ENCODE assay signal across 24 cellular contexts in genomic region chr4:6357476-6357875, GRCh38.
DNase-seq lines count a peak whose midpoint lies in the region; ATAC-seq, FAIRE-seq and TF ChIP-seq lines count a peak whose summit lies in the region.
"Had no signal": no experiment of that assay in that cellular context is flagged by ENCODE, and none has a peak within 500 bp of the region (broad histone marks: within the 10 kb centered on the region; RNA-seq: fewer than 3 reads in every experiment).

No MANE protein-coding gene starts in this region.

- H3K27me3 ChIP-seq in WERI-Rb-1 (ENCODE audit: insufficient read depth, low read depth, severe bottlenecking), result no peaks in the 10 kb centered on the region
- 0 out of 7 replicates have a peak, but pooled peaks cover 0 to 2% (median 0%) of the 10 kb centered on the region in 4 experiments for H3K27me3 ChIP-seq in H1 (replicated peaks in 1 of 4; ENCODE audit: control insufficient read depth in 3 of 4, extremely low read depth in 1 of 4, insufficient read depth in 3 of 4, low read length in 3 of 4)
- H3K27me3 ChIP-seq in neuronal stem cell (ENCODE audit: control insufficient read depth in 3 of 3, insufficient read depth in 3 of 3, low read depth in 1 of 3, low read length in 3 of 3), result peaks cover 0 to 5% (median 0%) of the 10 kb centered on the region in 3 experiments
- no peaks in the 10 kb centered on the region for H3K27me3 ChIP-seq in brain microvascular endothelial cell (replicated peaks)
- H3K27me3 ChIP-seq: BLaER1 treated with 17β-estradiol and CSF1 and Interleukin-3, amounts not matched to agents 10 nM and 100 nM had no signal

- H2BK120ac ChIP-seq in H1 (replicated peaks; ENCODE audit: low read depth, low read length) (no peak overlapping the region), neuronal stem cell (ENCODE audit: low read depth, low read length) (no peak overlapping the region)

- TF ChIP-seq CTCF in WERI-Rb-1 (IDR thresholded peaks at IDR 0.05; ENCODE audit: low read depth, low read length) (peak; percentile 21; the same call in 1 of the 2 replicates), chondrocyte (IDR thresholded peaks at IDR 0.05) (no peak), H1 (IDR thresholded peaks at IDR 0.05; ENCODE audit: control extremely low read depth in 1 of 3, insufficient read depth in 1 of 3, low read depth in 1 of 3, low read length in 3 of 3) (peak in 1 of 3 experiments; percentile 34; a peak in 1 of 4 replicates), brain microvascular endothelial cell (IDR thresholded peaks at IDR 0.05; ENCODE audit: low read depth, low read length, missing control alignments) (no peak)

- H3K18ac ChIP-seq in H1 (ENCODE audit: extremely low read depth, low read length) (no peak overlapping the region), neuronal stem cell (ENCODE audit: low read length) (peak overlapping the region; percentile 56)

- H4K91ac ChIP-seq in H1 (replicated peaks; ENCODE audit: insufficient read length, low read length) (no peak overlapping the region), neuronal stem cell (ENCODE audit: low read depth, low read length, poor library complexity) (no peak overlapping the region)

- no peak overlapping the region for H3K4ac ChIP-seq in H1 (replicated peaks; ENCODE audit: insufficient read length, low read depth, low read length)
- no peak overlapping the region for H3K4ac ChIP-seq in neuronal stem cell (ENCODE audit: low read length)

- no peaks in the 10 kb centered on the region for H3K4me1 Mint-ChIP-seq in chondrocyte (ENCODE audit: low read depth)
- H3K4me1 Mint-ChIP-seq in effector memory CD8-positive, alpha-beta T cell (ENCODE audit: low read depth in 2 of 2), result no peaks in the 10 kb centered on the region
- H3K4me1 Mint-ChIP-seq: B cell had no signal

- H2BK12ac ChIP-seq in H1 (ENCODE audit: low read depth, low read length) (no peak overlapping the region), neuronal stem cell (ENCODE audit: low read length) (peak overlapping the region; percentile 41)

- no peak overlapping the region for H3K4me3 ChIP-seq in WERI-Rb-1 (ENCODE audit: low read depth, low read length)
- H3K4me3 ChIP-seq in H1 (ENCODE audit: extremely low read depth in 1 of 4, insufficient read depth in 2 of 4, low read depth in 3 of 4, low read length in 4 of 4), result no peak overlapping the region
- no peak overlapping the region for H3K4me3 ChIP-seq in neuronal stem cell (ENCODE audit: low read length in 2 of 2)
- no peak overlapping the region for H3K4me3 ChIP-seq in brain microvascular endothelial cell (ENCODE audit: low read depth, low read length)
- H3K4me3 ChIP-seq: BLaER1 treated with 17β-estradiol and CSF1 and Interleukin-3, amounts not matched to agents 10 nM and 100 nM had no signal

- H3K9me3 Mint-ChIP-seq in chondrocyte (ENCODE audit: low read depth), result no peaks in the 10 kb centered on the region
- no peaks in the 10 kb centered on the region for H3K9me3 Mint-ChIP-seq in effector memory CD8-positive, alpha-beta T cell
- H3K9me3 Mint-ChIP-seq: CD4-positive, alpha-beta T cell; CD8-positive, alpha-beta T cell had no signal

- H3K14ac ChIP-seq in H1 (ENCODE audit: insufficient read length) (no peak overlapping the region), neuronal stem cell (ENCODE audit: low read length) (peak overlapping the region; percentile 33)

- H3K36me3 ChIP-seq in WERI-Rb-1, result no peaks in the 10 kb centered on the region
- no peaks in the 10 kb centered on the region for H3K36me3 ChIP-seq in H1 (ENCODE audit: control insufficient read depth in 2 of 4, insufficient read depth in 4 of 4, low read length in 3 of 4)
- H3K36me3 ChIP-seq in neuronal stem cell (replicated peaks in 1 of 2; ENCODE audit: control insufficient read depth in 2 of 2, insufficient read depth in 2 of 2, low read length in 2 of 2), result no peaks in the 10 kb centered on the region
- H3K36me3 ChIP-seq in brain microvascular endothelial cell (replicated peaks), result no peaks in the 10 kb centered on the region
- H3K36me3 ChIP-seq: BLaER1 treated with 17β-estradiol and CSF1 and Interleukin-3, amounts not matched to agents 10 nM and 100 nM had no signal

- H2BK5ac ChIP-seq in H1 (ENCODE audit: low read depth, low read length), result no peak overlapping the region
- H2BK5ac ChIP-seq in neuronal stem cell (ENCODE audit: low read length), result peak overlapping the region; percentile 53

- CTCF ChIA-PET in H1 (lab: Charles Lee; ENCODE audit: partially characterized antibody), result interaction anchor here (0.6 to 7.3 kb wide), 8 partner anchors 16 to 534 kb away, joined by 3 to 72 read pairs (median 3); no protein-coding TSS in a partner anchor

- H3K9ac ChIP-seq in H1 (replicated peaks in 1 of 4; ENCODE audit: extremely low read depth in 1 of 4, low read depth in 3 of 4, low read length in 3 of 4) (no peak overlapping the region), neuronal stem cell (ENCODE audit: low read depth, low read length, poor library complexity) (peak overlapping the region; percentile 44)
- H3K9ac ChIP-seq: BLaER1 treated with 17β-estradiol and CSF1 and Interleukin-3, amounts not matched to agents 10 nM and 100 nM had no signal

- no peaks in the 10 kb centered on the region; the same call in 1 of the 2 replicates for H3K23me2 ChIP-seq in H1 (ENCODE audit: low read depth, low read length)

- no peak overlapping the region for H3K4me2 ChIP-seq in H1 (ENCODE audit: insufficient read depth in 1 of 2, low read depth in 2 of 2, low read length in 2 of 2)
- H3K4me2 ChIP-seq in neuronal stem cell (ENCODE audit: insufficient read depth, low read length, poor library complexity, severe bottlenecking), result no peak overlapping the region
- H3K4me2 ChIP-seq: BLaER1 treated with 17β-estradiol and CSF1 and Interleukin-3, amounts not matched to agents 10 nM and 100 nM had no signal

- no peak overlapping the region for H2BK15ac ChIP-seq in H1 (ENCODE audit: low read length)
- no peak overlapping the region for H2BK15ac ChIP-seq in neuronal stem cell (ENCODE audit: low read length)

- DNase-seq in WERI-Rb-1 (no peak), chondrocyte (ENCODE audit: low spot score) (peak; percentile 60), H1 (ENCODE audit: low read depth in 1 of 2, low spot score in 2 of 2) (no peak), neuronal stem cell (ENCODE audit: low spot score) (no peak), brain microvascular endothelial cell (no peak), SIG-M5 treated with dmso at 0.1 percent for 504 hours (lab: John Stamatoyannopoulos, UW; ENCODE audit: unreplicated experiment) (no peak)
- DNase-seq in effector memory CD8-positive, alpha-beta T cell, result no peak
- DNase-seq: 8988T; ACHN; Caco-2; Calu3; CD4-positive, alpha-beta T cell; CD8-positive, alpha-beta T cell; DMS79 treated with DMSO at 0.1 percent for 48 hours; GF-D8 had no signal

- in situ Hi-C loops in brain microvascular endothelial cell (cut with HindIII; ENCODE audit: low pct_ligation_motif_present, low sequenced_read_pairs), result no loop called here

- H2BK20ac ChIP-seq in H1 (ENCODE audit: low read length), result no peak overlapping the region

- no peak overlapping the region for H3K27ac ChIP-seq in WERI-Rb-1
- no peak overlapping the region for H3K27ac ChIP-seq in H1 (ENCODE audit: low read depth, low read length)
- no peak overlapping the region for H3K27ac ChIP-seq in neuronal stem cell (replicated peaks; ENCODE audit: low read length)
- no peak overlapping the region for H3K27ac ChIP-seq in brain microvascular endothelial cell
- H3K27ac ChIP-seq: BLaER1 treated with 17β-estradiol and CSF1 and Interleukin-3, amounts not matched to agents 10 nM and 100 nM; C4-2B had no signal

- H2AFZ ChIP-seq in H1 (ENCODE audit: low read length) (no peak overlapping the region), neuronal stem cell (ENCODE audit: low read length) (no peak overlapping the region)

- H3K79me1 ChIP-seq in H1 (ENCODE audit: low read depth, low read length), result no peaks in the 10 kb centered on the region
- no peaks in the 10 kb centered on the region for H3K79me1 ChIP-seq in neuronal stem cell (ENCODE audit: low read depth, low read length)

- 92% methylated on average over 6 of the region's 6 CpGs; no CpG with 5 or more reads in 1 of the 2 experiments for WGBS in H1 (ENCODE audit: extremely low coverage in 1 of 2, insufficient coverage in 1 of 2, insufficient read length in 1 of 2, insufficient replicate concordance in 2 of 2, low coverage in 1 of 2, low lambda C conversion rate in 2 of 2, missing lambda C conversion rate in 1 of 2), 2 experiments
- no CpG with 5 or more reads among the region's 6 CpGs for WGBS in neuronal stem cell (ENCODE audit: extremely low coverage in 2 of 2, insufficient read length in 2 of 2, insufficient replicate concordance in 1 of 2), 2 donors

- H4K20me1 ChIP-seq in H1 (replicated peaks in 1 of 2; ENCODE audit: control insufficient read depth in 1 of 2, insufficient read depth in 2 of 2, low read length in 2 of 2), result peaks cover 0 to 6% of the 10 kb centered on the region in 2 experiments

- peaks cover 43% of the 10 kb centered on the region for H3K27me3 Mint-ChIP-seq in chondrocyte (ENCODE audit: low read depth)
- peaks cover 39 to 73% of the 10 kb centered on the region in 2 donors for H3K27me3 Mint-ChIP-seq in effector memory CD8-positive, alpha-beta T cell

- H4K8ac ChIP-seq in H1 (ENCODE audit: extremely low read depth, insufficient read depth, low read length), result no peak overlapping the region
- no peak overlapping the region for H4K8ac ChIP-seq in neuronal stem cell (ENCODE audit: low read depth, low read length)

- no peak for FAIRE-seq in H1 (lab: Jason Lieb, UNC)
- FAIRE-seq: A204.1, D721Med, G401.6, GM12891, GM19239 had no signal

- POLR2A ChIA-PET in H1 (lab: Charles Lee; ENCODE audit: partially characterized antibody), result interaction anchor here (0.6 to 1.4 kb wide), 2 partner anchors 14 to 17 kb away, joined by 3 read pairs; no protein-coding TSS in a partner anchor

- H4K5ac ChIP-seq in H1 (ENCODE audit: insufficient read length, low read depth, low read length), result no peak overlapping the region

- no peaks in the 10 kb centered on the region for H3K36me3 Mint-ChIP-seq in chondrocyte (ENCODE audit: low read depth)
- H3K36me3 Mint-ChIP-seq in effector memory CD8-positive, alpha-beta T cell (ENCODE audit: insufficient read depth), result no peaks in the 10 kb centered on the region
- H3K36me3 Mint-ChIP-seq: CD8-positive, alpha-beta T cell had no signal

- TF ChIP-seq POLR2A in H1 (IDR thresholded peaks at IDR 0.05; ENCODE audit: control extremely low read depth in 1 of 2, low read depth in 2 of 2, low read length in 2 of 2), result no peak

- no peak overlapping the region for H3K56ac ChIP-seq in H1 (replicated peaks; ENCODE audit: insufficient read length, low read depth, low read length)

- H3K23ac ChIP-seq in H1 (ENCODE audit: insufficient read length) (no peak overlapping the region), neuronal stem cell (ENCODE audit: low read depth, low read length, poor library complexity) (no peak overlapping the region)

- H3K4me3 Mint-ChIP-seq in chondrocyte (ENCODE audit: unreplicated experiment), result no peak overlapping the region
- H3K4me3 Mint-ChIP-seq in effector memory CD8-positive, alpha-beta T cell, result no peak overlapping the region
- H3K4me3 Mint-ChIP-seq: B cell; CD4-positive, alpha-beta T cell; CD8-positive, alpha-beta T cell had no signal

- H3K27ac Mint-ChIP-seq in chondrocyte (ENCODE audit: unreplicated experiment), result no peak overlapping the region
- no peak overlapping the region for H3K27ac Mint-ChIP-seq in effector memory CD8-positive, alpha-beta T cell
- H3K27ac Mint-ChIP-seq: B cell; CD4-positive, alpha-beta T cell; CD8-positive, alpha-beta T cell had no signal

- ATAC-seq in GM21360 (IDR thresholded peaks at IDR 0.05; ENCODE audit: unreplicated experiment), result no peak
- no peak for ATAC-seq in effector memory CD8-positive, alpha-beta T cell (replicated peaks)
- ATAC-seq: CD8-positive, alpha-beta T cell had no signal

- 0 out of 7 replicates have a peak, but pooled peaks cover 0 to 1% (median 0%) of the 10 kb centered on the region in 4 experiments for H3K4me1 ChIP-seq in H1 (replicated peaks in 1 of 4; ENCODE audit: control insufficient read depth in 3 of 4, insufficient read depth in 4 of 4, low read length in 3 of 4)
- H3K4me1 ChIP-seq in neuronal stem cell (ENCODE audit: control insufficient read depth in 2 of 2, insufficient read depth in 1 of 2, low read depth in 1 of 2, low read length in 2 of 2), result peaks cover 0 to 4% of the 10 kb centered on the region in 2 donors
- H3K4me1 ChIP-seq: Caco-2 had no signal

- no peak for TF ChIP-seq EP300 in H1 (IDR thresholded peaks at IDR 0.05; ENCODE audit: borderline replicate concordance in 1 of 2, low read depth in 2 of 2, low read length in 2 of 2)

- H3K79me2 ChIP-seq in H1 (ENCODE audit: control insufficient read depth in 1 of 2, insufficient read depth in 2 of 2, low read length in 2 of 2), result no peaks in the 10 kb centered on the region

- TF ChIP-seq RAD21 in H1 (IDR thresholded peaks at IDR 0.05 in 1 of 2, conservative IDR thresholded peaks at IDR 0.05 in 1 of 2; ENCODE audit: low read depth in 2 of 2, low read length in 2 of 2), result peak; percentile 27 to 36; a peak in 1 of 4 replicates

- H2AK5ac ChIP-seq in H1 (ENCODE audit: low read depth, low read length) (no peak overlapping the region), neuronal stem cell (ENCODE audit: low read depth, low read length) (no peak overlapping the region)

- H3K9me3 ChIP-seq in WERI-Rb-1 (ENCODE audit: severe bottlenecking) (no peaks in the 10 kb centered on the region), H1 (ENCODE audit: insufficient read depth in 2 of 2, low read depth in 1 of 2, low read length in 1 of 2) (no peaks in the 10 kb centered on the region), neuronal stem cell (replicated peaks in 1 of 2; ENCODE audit: control insufficient read depth in 2 of 2, insufficient read depth in 1 of 2, low read depth in 1 of 2, low read length in 2 of 2) (peaks cover 0 to 2% of the 10 kb centered on the region in 2 donors)
- H3K9me3 ChIP-seq: BLaER1 treated with 17β-estradiol and CSF1 and Interleukin-3, amounts not matched to agents 10 nM and 100 nM; Caco-2 had no signal
